21 cellular contexts compared by ENCODE assay signal in genomic region chr12:95066091-95066855, GRCh38. TPM values are rescaled to one million over a fixed set of nuclear protein-coding genes. Genes with fewer than 3 reads are reported as not detected.
DNase-seq lines count a peak whose midpoint lies in the region; ATAC-seq and TF ChIP-seq lines count a peak whose summit lies in the region.
"Had no signal": no experiment of that assay in that cellular context is flagged by ENCODE, and none has a peak within 500 bp of the region (broad histone marks: within the 10 kb centered on the region; RNA-seq: fewer than 3 reads in every experiment).

No MANE protein-coding gene starts in this region.

- ATAC-seq in psoas muscle (peak; percentile 73 to 83 (median 80)), HG02885 (IDR thresholded peaks at IDR 0.05; ENCODE audit: poor library complexity, unreplicated experiment) (no peak), upper lobe of left lung (ENCODE audit: low FRiP score in 2 of 2) (no peak)
- ATAC-seq: A549 had no signal

- H3K27ac ChIP-seq in RWPE1 = no peak overlapping the region
- peak overlapping the region; percentile 54 for H3K27ac ChIP-seq in psoas muscle
- H3K27ac ChIP-seq in upper lobe of left lung = no peak overlapping the region
- H3K27ac ChIP-seq: A549, KMS-11, Peyer's patch had no signal

- 78 to 86% (median 82%) methylated on average over 7 of the region's 7 CpGs for WGBS in psoas muscle, 3 donors
- WGBS in upper lobe of left lung, 2 donors = 90% methylated on average over 7 of the region's 7 CpGs

- no peak for TF ChIP-seq EP300 in upper lobe of left lung (IDR thresholded peaks at IDR 0.05)

- H3K4me3 ChIP-seq in epithelial cell of esophagus (ENCODE audit: low read length) (no peak overlapping the region), psoas muscle (no peak overlapping the region), upper lobe of left lung (no peak overlapping the region)
- H3K4me3 ChIP-seq: A549, Peyer's patch had no signal

- intact Hi-C loops in psoas muscle (cut with DNase I) = no loop called here

- H3K36me3 ChIP-seq in psoas muscle (ENCODE audit: insufficient read depth in 1 of 2, low read depth in 1 of 2) (peaks cover 15 to 59% of the 10 kb centered on the region in 2 donors), upper lobe of left lung (peaks cover 9 to 49% (median 26%) of the 10 kb centered on the region in 4 donors)

- H3K9me3 ChIP-seq in psoas muscle (no peaks in the 10 kb centered on the region), upper lobe of left lung (no peaks in the 10 kb centered on the region)
- H3K9me3 ChIP-seq: A549, BE2C, Peyer's patch had no signal

- POLR2A ChIA-PET in RWPE1 (lab: Yijun Ruan, JAX; ENCODE audit: low non-redundant PET) = no interaction called here

- TF ChIP-seq CTCF in RWPE1 (conservative IDR thresholded peaks at IDR 0.05; ENCODE audit: low read depth) = no peak
- TF ChIP-seq CTCF in epithelial cell of esophagus (IDR thresholded peaks at IDR 0.05; ENCODE audit: insufficient read depth, low read depth, low read length, missing control alignments) = no peak
- TF ChIP-seq CTCF in psoas muscle (IDR thresholded peaks at IDR 0.05) = no peak
- no peak for TF ChIP-seq CTCF in upper lobe of left lung (IDR thresholded peaks at IDR 0.05)

- H3K4me1 ChIP-seq in psoas muscle = no peaks in the 10 kb centered on the region
- peaks cover 0 to 9% (median under 1%) of the 10 kb centered on the region in 4 donors for H3K4me1 ChIP-seq in upper lobe of left lung
- H3K4me1 ChIP-seq: A549, BE2C, Peyer's patch had no signal

- DNase-seq in HPDE6-E6E7 (ENCODE audit: extremely low spot score) = peak; percentile 8
- DNase-seq in RWPE1 (ENCODE audit: low spot score) = peak; percentile 24
- peak; percentile 63 for DNase-seq in epithelial cell of esophagus (ENCODE audit: low read depth)
- DNase-seq in psoas muscle = no peak
- no peak for DNase-seq in activated naive CD4-positive, alpha-beta T cell treated with anti-CD3 and anti-CD28 coated beads, Interleukin-2, amount 50 U/mL, for 16 hours
- DNase-seq in upper lobe of left lung = no peak
- DNase-seq: BE2C; EL; H9; NCI-H1105; NCI-H146; NCI-H2029; NCI-H2227 treated with DMSO at 0.1 percent for 48 hours; NCI-H510A treated with DMSO at 0.1 percent for 48 hours; NCI-H774; NK-92 treated with Interleukin-12 subunit alpha and Interleukin-12 subunit beta, amount 100 ng/mL, for 24 hours; Peyer's patch; Right ventricle myocardium superior had no signal

- H3K27me3 ChIP-seq in psoas muscle (ENCODE audit: insufficient read depth in 3 of 3, low read length in 2 of 3) = no peaks in the 10 kb centered on the region
- H3K27me3 ChIP-seq in upper lobe of left lung = no peaks in the 10 kb centered on the region
- H3K27me3 ChIP-seq: BE2C, Peyer's patch had no signal

- CTCF ChIA-PET in RWPE1 (lab: Yijun Ruan, JAX) = no interaction called here

- TF ChIP-seq POLR2A in upper lobe of left lung (IDR thresholded peaks at IDR 0.05) = no peak

RNA-seq across cellular contexts. Expression of gene NR2C1, which starts 7.1 kb away (rescaled TPM):
- total RNA-seq in psoas muscle (10 to 100 TPM; 19.9 to 32.3 (median 29.3) TPM), upper lobe of left lung (100 to 1,000 TPM in 2 of 6 donors, 10 to 100 TPM in 4; 23.7 to 173 (median 41.8) TPM)
- 10 to 100 TPM; 15.0 to 20.5 (median 19.9) TPM for polyA plus RNA-seq in psoas muscle

Comparison
In these comparisons a context has a peak if more than half of its experiments do, and no peak if none do; other contexts are left out.
1. DNase-seq: peak in HPDE6-E6E7 (single experiment), RWPE1 (single experiment) and epithelial cell of esophagus (single experiment); none in psoas muscle (0 of 2), activated naive CD4-positive, alpha-beta T cell treated with anti-CD3 and anti-CD28 coated beads, Interleukin-2, amount 50 U/mL, for 16 hours (single experiment) and upper lobe of left lung (0 of 2).
2. ATAC-seq: peak in psoas muscle (4 of 4); none in HG02885 (single experiment) and upper lobe of left lung (0 of 2).